Comparison of ENCODE assay signal across 16 cellular contexts in genomic region chr4:13559414-13559813, GRCh38. TPM values are rescaled to one million over a fixed set of nuclear protein-coding genes. Genes with fewer than 3 reads are reported as not detected.
DNase-seq lines count a peak whose midpoint lies in the region; TF ChIP-seq lines count a peak whose summit lies in the region.
"Had no signal": no experiment of that assay in that cellular context is flagged by ENCODE, and none has a peak within 500 bp of the region (broad histone marks: within the 10 kb centered on the region; RNA-seq: fewer than 3 reads in every experiment).

No MANE protein-coding gene starts in this region.

- H3K9me3 ChIP-seq in GM23248 (ENCODE audit: low read depth), result no peaks in the 10 kb centered on the region
- no peaks in the 10 kb centered on the region for H3K9me3 ChIP-seq in trophoblast cell (ENCODE audit: insufficient read depth, low read depth, low read length)
- H3K9me3 ChIP-seq: lower lobe of right lung, stomach had no signal

- H3K18ac ChIP-seq in trophoblast cell (ENCODE audit: low read length) (no peak overlapping the region), mesendoderm (ENCODE audit: low read length) (no peak overlapping the region)

- H3K79me1 ChIP-seq in trophoblast cell (ENCODE audit: low read length) (no peaks in the 10 kb centered on the region), mesendoderm (ENCODE audit: low read length) (no peaks in the 10 kb centered on the region)

- peak; percentile 64 for DNase-seq in GM23248
- peak; percentile 90 for DNase-seq in RPMI7951 (ENCODE audit: low read depth)
- peak; percentile 26 for DNase-seq in epithelial cell of proximal tubule (ENCODE audit: low read depth)
- DNase-seq in trophoblast cell, result no peak
- no peak for DNase-seq in NCI-H1105 treated with DMSO at 0.1 percent for 48 hours (lab: John Stamatoyannopoulos, UW)
- DNase-seq in mesendoderm, result no peak
- no peak for DNase-seq in DMS 273 treated with DMSO at 0.1 percent for 48 hours (lab: John Stamatoyannopoulos, UW)
- no peak for DNase-seq in activated CD4-positive, alpha-beta memory T cell treated with anti-CD3 and anti-CD28 coated beads, Interleukin-2, amount 10 ng/mL, durations not matched to agents 7 days and 5 days
- DNase-seq: activated CD4-positive, alpha-beta T cell treated with anti-CD3 and anti-CD28 coated beads, Interleukin-2, amount 10 ng/mL, durations not matched to agents 24 days and 14 days; Calu3; glutamatergic neuron; lower lobe of right lung; NCI-H510A; stimulated activated CD4-positive, alpha-beta T cell treated with anti-CD3 and anti-CD28 coated beads, Interleukin-4, amount 100 ng/mL, for 24 hours; stomach had no signal

- no peak overlapping the region for H3K4me3 Mint-ChIP-seq in activated CD4-positive, alpha-beta memory T cell treated with anti-CD3 and anti-CD28 coated beads, Interleukin-2, amount 10 ng/mL, durations not matched to agents 7 days and 5 days
- H3K4me3 Mint-ChIP-seq: activated CD4-positive, alpha-beta T cell treated with anti-CD3 and anti-CD28 coated beads, Interleukin-2, amount 10 ng/mL, durations not matched to agents 24 days and 14 days had no signal

- H3K79me2 ChIP-seq in GM23248 (ENCODE audit: insufficient read depth), result no peaks in the 10 kb centered on the region
- no peaks in the 10 kb centered on the region for H3K79me2 ChIP-seq in trophoblast cell (ENCODE audit: control insufficient read depth, insufficient read depth, low read length, poor library complexity)
- no peaks in the 10 kb centered on the region for H3K79me2 ChIP-seq in mesendoderm (ENCODE audit: control insufficient read depth, insufficient read depth, low read length)
- H3K79me2 ChIP-seq: parathyroid adenoma had no signal

- no peak overlapping the region for H3K14ac ChIP-seq in trophoblast cell (ENCODE audit: low read length)

- no peaks in the 10 kb centered on the region for H3K9me3 Mint-ChIP-seq in activated CD4-positive, alpha-beta memory T cell treated with anti-CD3 and anti-CD28 coated beads, Interleukin-2, amount 10 ng/mL, durations not matched to agents 7 days and 5 days
- H3K9me3 Mint-ChIP-seq: activated CD4-positive, alpha-beta T cell treated with anti-CD3 and anti-CD28 coated beads, Interleukin-2, amount 10 ng/mL, durations not matched to agents 24 days and 14 days had no signal

- H3K36me3 Mint-ChIP-seq in activated CD4-positive, alpha-beta memory T cell treated with anti-CD3 and anti-CD28 coated beads, Interleukin-2, amount 10 ng/mL, durations not matched to agents 7 days and 5 days (ENCODE audit: low read depth), result no peaks in the 10 kb centered on the region

- H4K20me1 ChIP-seq in GM23248 (ENCODE audit: insufficient read depth), result no peaks in the 10 kb centered on the region

- no peak overlapping the region for H3K9ac ChIP-seq in GM23248
- H3K9ac ChIP-seq in trophoblast cell (ENCODE audit: low read length), result no peak overlapping the region
- no peak overlapping the region for H3K9ac ChIP-seq in mesendoderm (ENCODE audit: low read length)
- H3K9ac ChIP-seq: parathyroid adenoma had no signal

- H3K27ac ChIP-seq in GM23248 (no peak overlapping the region), trophoblast cell (ENCODE audit: low read depth, low read length) (peak overlapping the region; percentile 23), mesendoderm (ENCODE audit: low read depth, low read length) (no peak overlapping the region)
- H3K27ac ChIP-seq: lower lobe of right lung, parathyroid adenoma, stomach had no signal

- CTCF ChIA-PET in activated CD4-positive, alpha-beta memory T cell treated with anti-CD3 and anti-CD28 coated beads, Interleukin-2, amount 10 ng/mL, durations not matched to agents 7 days and 5 days (lab: Charles Lee), result interaction anchor here (1.2 kb wide), 1 partner anchor 11 kb away, joined by 3 read pairs; no protein-coding TSS in a partner anchor

- no peak overlapping the region for H2BK12ac ChIP-seq in trophoblast cell (ENCODE audit: low read length)

- in situ Hi-C loops in GM23248 (cut with MboI), result loop anchor here (10.0 kb wide), 1 partner anchor 825 kb away; no protein-coding TSS in a partner anchor

- H2AFZ ChIP-seq in GM23248, result peak overlapping the region; percentile 20; the same call in 1 of the 2 replicates
- no peak overlapping the region for H2AFZ ChIP-seq in trophoblast cell (ENCODE audit: insufficient read depth, low read length, poor library complexity)
- H2AFZ ChIP-seq: parathyroid adenoma had no signal

- peaks cover 8% of the 10 kb centered on the region for H3F3A ChIP-seq in GM23248 (ENCODE audit: insufficient read depth)

- no peak overlapping the region for H4K91ac ChIP-seq in trophoblast cell (ENCODE audit: low read depth, low read length)

- H2AK5ac ChIP-seq in trophoblast cell (ENCODE audit: low read length) (no peak overlapping the region), mesendoderm (ENCODE audit: low read length) (no peak overlapping the region)

- H3K27me3 ChIP-seq in GM23248 (replicated peaks; ENCODE audit: insufficient read depth) (no peaks in the 10 kb centered on the region), trophoblast cell (ENCODE audit: insufficient read depth, low read length) (no peaks in the 10 kb centered on the region), mesendoderm (ENCODE audit: insufficient read depth, low read length, poor library complexity) (no peaks in the 10 kb centered on the region)

- no peak overlapping the region for H4K5ac ChIP-seq in mesendoderm (ENCODE audit: low read length)

- POLR2A ChIA-PET in activated CD4-positive, alpha-beta memory T cell treated with anti-CD3 and anti-CD28 coated beads, Interleukin-2, amount 10 ng/mL, durations not matched to agents 7 days and 5 days (lab: Charles Lee), result no interaction called here

- H3K4me1 Mint-ChIP-seq in activated CD4-positive, alpha-beta memory T cell treated with anti-CD3 and anti-CD28 coated beads, Interleukin-2, amount 10 ng/mL, durations not matched to agents 7 days and 5 days, result no peaks in the 10 kb centered on the region
- H3K4me1 Mint-ChIP-seq: activated CD4-positive, alpha-beta T cell treated with anti-CD3 and anti-CD28 coated beads, Interleukin-2, amount 10 ng/mL, durations not matched to agents 24 days and 14 days had no signal

- H3K23ac ChIP-seq in trophoblast cell (ENCODE audit: low read length) (no peak overlapping the region), mesendoderm (ENCODE audit: low read length) (no peak overlapping the region)

- H3K27ac Mint-ChIP-seq in activated CD4-positive, alpha-beta memory T cell treated with anti-CD3 and anti-CD28 coated beads, Interleukin-2, amount 10 ng/mL, durations not matched to agents 7 days and 5 days, result no peak overlapping the region
- H3K27ac Mint-ChIP-seq: activated CD4-positive, alpha-beta T cell treated with anti-CD3 and anti-CD28 coated beads, Interleukin-2, amount 10 ng/mL, durations not matched to agents 24 days and 14 days had no signal

- no peak overlapping the region for H4K12ac ChIP-seq in trophoblast cell (ENCODE audit: low read depth, low read length)

- no peak for TF ChIP-seq CTCF in epithelial cell of proximal tubule (conservative IDR thresholded peaks at IDR 0.05; ENCODE audit: low read depth, low read length)

- H4K8ac ChIP-seq in trophoblast cell (ENCODE audit: low read depth, low read length) (no peak overlapping the region), mesendoderm (ENCODE audit: low read depth, low read length) (no peak overlapping the region)

- peak overlapping the region; percentile 48 for H3K4me2 ChIP-seq in GM23248 (ENCODE audit: unreplicated experiment)
- no peak overlapping the region for H3K4me2 ChIP-seq in trophoblast cell (ENCODE audit: low read length)
- H3K4me2 ChIP-seq in mesendoderm (ENCODE audit: low read length), result no peak overlapping the region

- no peak overlapping the region for H2BK120ac ChIP-seq in trophoblast cell (ENCODE audit: insufficient read depth, low read length, poor library complexity)
- H2BK120ac ChIP-seq in mesendoderm (ENCODE audit: low read depth, low read length), result no peak overlapping the region

- 3 to 6% methylated on average over 2 of the region's 2 CpGs for WGBS in GM23248 (ENCODE audit: low coverage in 1 of 2, low lambda C conversion rate in 2 of 2, missing lambda C conversion rate in 2 of 2), 2 experiments
- WGBS in trophoblast cell (ENCODE audit: extremely low coverage, insufficient coverage, insufficient read length), result no CpG with 5 or more reads among the region's 2 CpGs
- WGBS in mesendoderm (ENCODE audit: extremely low coverage, insufficient coverage, low lambda C conversion rate), result no CpG with 5 or more reads among the region's 2 CpGs

- H3K27me3 Mint-ChIP-seq in activated CD4-positive, alpha-beta memory T cell treated with anti-CD3 and anti-CD28 coated beads, Interleukin-2, amount 10 ng/mL, durations not matched to agents 7 days and 5 days, result peaks cover 11% of the 10 kb centered on the region
- H3K27me3 Mint-ChIP-seq: activated CD4-positive, alpha-beta T cell treated with anti-CD3 and anti-CD28 coated beads, Interleukin-2, amount 10 ng/mL, durations not matched to agents 24 days and 14 days had no signal

- no peak overlapping the region for H3K56ac ChIP-seq in mesendoderm (ENCODE audit: low read length)

- no peaks in the 10 kb centered on the region for H3K9me2 ChIP-seq in GM23248 (ENCODE audit: insufficient read depth)

- H2BK15ac ChIP-seq in mesendoderm (replicated peaks; ENCODE audit: low read depth), result no peak overlapping the region

- no peaks in the 10 kb centered on the region for H3K36me3 ChIP-seq in GM23248 (ENCODE audit: low read depth)
- no peaks in the 10 kb centered on the region for H3K36me3 ChIP-seq in trophoblast cell (ENCODE audit: control insufficient read depth in 1 of 2, insufficient read depth in 2 of 2, low read length in 2 of 2)
- H3K36me3 ChIP-seq in mesendoderm (ENCODE audit: control insufficient read depth, insufficient read depth, low read length), result no peaks in the 10 kb centered on the region
- H3K36me3 ChIP-seq: lower lobe of right lung, stomach had no signal

- H3K4me3 ChIP-seq in GM23248, result no peak overlapping the region; the same call in 1 of the 2 replicates
- no peak overlapping the region for H3K4me3 ChIP-seq in epithelial cell of proximal tubule (ENCODE audit: low read depth, low read length)
- no peak overlapping the region for H3K4me3 ChIP-seq in trophoblast cell (ENCODE audit: low read depth, low read length)
- H3K4me3 ChIP-seq in mesendoderm (ENCODE audit: low read length), result no peak overlapping the region
- H3K4me3 ChIP-seq: lower lobe of right lung, stomach had no signal

- H3K4ac ChIP-seq in trophoblast cell (ENCODE audit: low read depth, low read length) (no peak overlapping the region), mesendoderm (ENCODE audit: low read depth, low read length) (no peak overlapping the region)

- H3K4me1 ChIP-seq in GM23248 (ENCODE audit: insufficient read depth), result peaks cover 16% of the 10 kb centered on the region
- H3K4me1 ChIP-seq in trophoblast cell (ENCODE audit: control insufficient read depth in 1 of 2, insufficient read depth in 2 of 2, low read length in 2 of 2), result peaks cover 0 to 3% of the 10 kb centered on the region in 2 experiments
- H3K4me1 ChIP-seq in mesendoderm (ENCODE audit: control insufficient read depth, low read depth, low read length), result no peaks in the 10 kb centered on the region
- H3K4me1 ChIP-seq: lower lobe of right lung, parathyroid adenoma, stomach had no signal

- H2BK5ac ChIP-seq in trophoblast cell (ENCODE audit: low read depth, low read length, poor library complexity) (no peak overlapping the region), mesendoderm (ENCODE audit: low read length) (no peak overlapping the region)

RNA-seq across cellular contexts. Expression of gene NKX3-2, which starts 15.1 kb away (rescaled TPM):
- under 0.01 and 0.13 TPM in 2 replicates for total RNA-seq in GM23248 (2014; rRNA removed; shearing (Covaris generic))
- polyA plus RNA-seq in GM23248 (2016; fragmentation: Nextera tagmentation; extraction: Ambion mirVana), result not detected in 2 replicates
- total RNA-seq in RPMI7951 (2014; rRNA removed; shearing (Covaris generic)), result 0.96 and 0.98 TPM in 2 replicates
- total RNA-seq in epithelial cell of proximal tubule, result not detected in 2 replicates
- 0.11 and 0.14 TPM in 2 replicates for polyA plus RNA-seq in trophoblast cell (2013)
- polyA plus RNA-seq in mesendoderm (2013, experiment 1 of 2), result 0.11 TPM
- polyA plus RNA-seq in mesendoderm (2013, experiment 2 of 2), result 0.13 TPM
- total RNA-seq in activated CD4-positive, alpha-beta memory T cell treated with anti-CD3 and anti-CD28 coated beads, Interleukin-2, amount 10 ng/mL, durations not matched to agents 7 days and 5 days, result not detected
- total RNA-seq: activated CD4-positive, alpha-beta T cell treated with anti-CD3 and anti-CD28 coated beads, Interleukin-2, amount 10 ng/mL, durations not matched to agents 24 days and 14 days; Calu3; lower lobe of right lung had no signal

Comparison
In these comparisons a context has a peak if more than half of its experiments do, and no peak if none do; other contexts are left out.
1. DNase-seq: peak in GM23248 (single experiment), RPMI7951 (single experiment) and epithelial cell of proximal tubule (single experiment); none in trophoblast cell (0 of 2), NCI-H1105 treated with DMSO at 0.1 percent for 48 hours (single experiment), mesendoderm (single experiment), DMS 273 treated with DMSO at 0.1 percent for 48 hours (single experiment) and activated CD4-positive, alpha-beta memory T cell treated with anti-CD3 and anti-CD28 coated beads, Interleukin-2, amount 10 ng/mL, durations not matched to agents 7 days and 5 days (single experiment).